ENCODE assay signal across 7 cellular contexts in genomic region chr2:106292627-106293026, GRCh38.
"Had no signal": no experiment of that assay in that cellular context is flagged by ENCODE, and none has a peak within 500 bp of the region (broad histone marks: within the 10 kb centered on the region; RNA-seq: fewer than 3 reads in every experiment).

No MANE protein-coding gene starts in this region.

- H3K4me3 ChIP-seq: GM23248, HAP-1 had no signal

- DNase-seq: GM23248, GOT3, H7, HFFc6, IMR-90 had no signal

- H3K4me1 ChIP-seq: HAP-1 had no signal

- H3K36me3 ChIP-seq: HAP-1 had no signal

- H3K9ac ChIP-seq: GM23248 had no signal

- H3K9me3 ChIP-seq: HAP-1 had no signal

- H3K27ac ChIP-seq: GM23248 had no signal

- ATAC-seq: HCT116 had no signal

- H2AFZ ChIP-seq: GM23248 had no signal
